ENCODE assay signal across 12 cellular contexts in the genomic region with DNA sequence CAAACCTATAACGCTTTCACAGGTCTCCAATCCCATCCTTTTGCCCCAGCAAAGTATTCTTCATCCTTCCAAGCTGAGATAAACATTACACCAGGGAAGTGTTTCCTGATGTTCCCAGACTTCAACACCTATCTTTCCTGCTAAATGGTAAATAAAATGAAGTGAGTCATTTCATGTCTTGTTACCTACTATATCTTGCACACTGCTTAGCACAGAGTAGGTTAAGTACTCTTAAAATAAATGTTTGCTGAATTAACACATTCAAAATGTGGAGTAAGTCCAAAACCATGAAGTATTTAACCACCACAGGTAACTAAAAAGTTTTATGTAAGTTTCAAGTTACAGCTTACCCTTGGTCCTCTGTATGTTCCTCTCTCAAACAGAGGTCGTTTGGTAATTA. TPM values are rescaled to one million over a fixed set of nuclear protein-coding genes. Genes with fewer than 3 reads are reported as not detected.
DNase-seq lines count a peak whose midpoint lies in the region; ATAC-seq and TF ChIP-seq lines count a peak whose summit lies in the region.
"Had no signal": no experiment of that assay in that cellular context is flagged by ENCODE, and none has a peak within 500 bp of the region (broad histone marks: within the 10 kb centered on the region; RNA-seq: fewer than 3 reads in every experiment).

No MANE protein-coding gene starts in this region.

- H3K4me3 Mint-ChIP-seq in activated naive CD8-positive, alpha-beta T cell treated with anti-CD3 and anti-CD28 coated beads, Interleukin-2, amount 50 U/mL, for 24 hours: no peak overlapping the region
- no peak overlapping the region for H3K4me3 Mint-ChIP-seq in activated T-cell treated with anti-CD3 and anti-CD28 coated beads, Interleukin-2, amount 50 U/mL, for 72 hours
- H3K4me3 Mint-ChIP-seq: CD14-positive monocyte had no signal

- H4K8ac ChIP-seq in mesendoderm (ENCODE audit: low read depth, low read length): no peak overlapping the region

- DNase-seq in HEK293T (ENCODE audit: extremely low spot score) (no peak), mesendoderm (no peak), NCI-H82 (lab: John Stamatoyannopoulos, UW) (no peak), ureter (ENCODE audit: low spot score) (no peak)
- no peak for DNase-seq in activated naive CD8-positive, alpha-beta T cell treated with anti-CD3 and anti-CD28 coated beads, Interleukin-2, amount 50 U/mL, for 24 hours
- no peak for DNase-seq in activated T-cell treated with anti-CD3 and anti-CD28 coated beads, Interleukin-2, amount 50 U/mL, for 72 hours
- DNase-seq: activated T-cell treated with anti-CD3 and anti-CD28 coated beads, Interleukin-2, amount 50 U/mL, for 48 hours; islet precursor cell; KBM-7 had no signal

- no peak overlapping the region for H2AK5ac ChIP-seq in mesendoderm (ENCODE audit: low read length)

- peak overlapping the region; percentile 22 for H3K56ac ChIP-seq in mesendoderm (ENCODE audit: low read length)

- H3K36me3 ChIP-seq in ACC112 (ENCODE audit: insufficient read depth, low read length): peaks cover 25% of the 10 kb centered on the region
- no peaks in the 10 kb centered on the region for H3K36me3 ChIP-seq in mesendoderm (ENCODE audit: control insufficient read depth, insufficient read depth, low read length)

- H2BK5ac ChIP-seq in mesendoderm (ENCODE audit: low read length): no peak overlapping the region

- H3K27ac Mint-ChIP-seq in activated naive CD8-positive, alpha-beta T cell treated with anti-CD3 and anti-CD28 coated beads, Interleukin-2, amount 50 U/mL, for 24 hours: peak overlapping the region; percentile 69
- no peak overlapping the region for H3K27ac Mint-ChIP-seq in activated T-cell treated with anti-CD3 and anti-CD28 coated beads, Interleukin-2, amount 50 U/mL, for 72 hours

- peaks cover 91% of the 10 kb centered on the region for H3K79me2 ChIP-seq in ACC112 (ENCODE audit: control insufficient read depth, insufficient read depth, low read length, unreplicated experiment)
- peaks cover 59% of the 10 kb centered on the region for H3K79me2 ChIP-seq in mesendoderm (ENCODE audit: control insufficient read depth, insufficient read depth, low read length)

- H3K27me3 ChIP-seq in ACC112 (ENCODE audit: insufficient read depth, low read length) (no peaks in the 10 kb centered on the region), mesendoderm (ENCODE audit: insufficient read depth, low read length, poor library complexity) (no peaks in the 10 kb centered on the region)

- H3K36me3 Mint-ChIP-seq in activated naive CD8-positive, alpha-beta T cell treated with anti-CD3 and anti-CD28 coated beads, Interleukin-2, amount 50 U/mL, for 24 hours (ENCODE audit: low read depth): peaks cover 43% of the 10 kb centered on the region
- peaks cover 2 to 24% of the 10 kb centered on the region in 2 donors for H3K36me3 Mint-ChIP-seq in activated T-cell treated with anti-CD3 and anti-CD28 coated beads, Interleukin-2, amount 50 U/mL, for 72 hours (ENCODE audit: insufficient read depth in 2 of 2)

- H3K18ac ChIP-seq in mesendoderm (ENCODE audit: low read length): no peak overlapping the region

- H3K27ac ChIP-seq in ACC112 (ENCODE audit: low read depth, low read length) (peak overlapping the region; percentile 49), mesendoderm (ENCODE audit: low read depth, low read length) (no peak overlapping the region)

- H2BK15ac ChIP-seq in mesendoderm (replicated peaks; ENCODE audit: low read depth): no peak overlapping the region

- no peaks in the 10 kb centered on the region for H3K79me1 ChIP-seq in mesendoderm (ENCODE audit: low read length)

- no peak for ATAC-seq in activated naive CD8-positive, alpha-beta T cell treated with anti-CD3 and anti-CD28 coated beads, Interleukin-2, amount 50 U/mL, for 24 hours
- ATAC-seq in GM19455 (IDR thresholded peaks at IDR 0.05; ENCODE audit: unreplicated experiment): no peak
- no peak for ATAC-seq in activated T-cell treated with anti-CD3 and anti-CD28 coated beads, Interleukin-2, amount 50 U/mL, for 72 hours (replicated peaks in 1 of 2)

- no peaks in the 10 kb centered on the region for H3K27me3 Mint-ChIP-seq in activated naive CD8-positive, alpha-beta T cell treated with anti-CD3 and anti-CD28 coated beads, Interleukin-2, amount 50 U/mL, for 24 hours
- no peaks in the 10 kb centered on the region for H3K27me3 Mint-ChIP-seq in activated T-cell treated with anti-CD3 and anti-CD28 coated beads, Interleukin-2, amount 50 U/mL, for 72 hours (ENCODE audit: low read depth)

- peaks cover 61% of the 10 kb centered on the region for H3K4me1 Mint-ChIP-seq in activated naive CD8-positive, alpha-beta T cell treated with anti-CD3 and anti-CD28 coated beads, Interleukin-2, amount 50 U/mL, for 24 hours
- peaks cover 10% of the 10 kb centered on the region for H3K4me1 Mint-ChIP-seq in activated T-cell treated with anti-CD3 and anti-CD28 coated beads, Interleukin-2, amount 50 U/mL, for 72 hours (ENCODE audit: low read depth)

- H3K4me3 ChIP-seq in ACC112 (ENCODE audit: low read depth, low read length): peak overlapping the region; percentile 88
- H3K4me3 ChIP-seq in mesendoderm (ENCODE audit: low read length): no peak overlapping the region

- H3K4ac ChIP-seq in mesendoderm (ENCODE audit: low read depth, low read length): no peak overlapping the region

- no CpG with 5 or more reads among the region's 2 CpGs for WGBS in mesendoderm (ENCODE audit: extremely low coverage, insufficient coverage, low lambda C conversion rate)

- H2BK120ac ChIP-seq in mesendoderm (ENCODE audit: low read depth, low read length): no peak overlapping the region

- no peak overlapping the region for H3K9ac ChIP-seq in mesendoderm (ENCODE audit: low read length)

- H3K4me2 ChIP-seq in mesendoderm (ENCODE audit: low read length): peak overlapping the region; percentile 5

- H3K23ac ChIP-seq in mesendoderm (ENCODE audit: low read length): no peak overlapping the region

- H3K9me3 Mint-ChIP-seq in activated naive CD8-positive, alpha-beta T cell treated with anti-CD3 and anti-CD28 coated beads, Interleukin-2, amount 50 U/mL, for 24 hours: no peaks in the 10 kb centered on the region
- H3K9me3 Mint-ChIP-seq in activated T-cell treated with anti-CD3 and anti-CD28 coated beads, Interleukin-2, amount 50 U/mL, for 72 hours: no peaks in the 10 kb centered on the region
- H3K9me3 Mint-ChIP-seq: CD14-positive monocyte had no signal

- H2AFZ ChIP-seq in ACC112 (ENCODE audit: low read length, unreplicated experiment): no peak overlapping the region

- peaks cover 40% of the 10 kb centered on the region for H3K4me1 ChIP-seq in ACC112 (ENCODE audit: control insufficient read depth, insufficient read depth, low read length, unreplicated experiment)
- peaks cover 14% of the 10 kb centered on the region for H3K4me1 ChIP-seq in mesendoderm (ENCODE audit: control insufficient read depth, low read depth, low read length)

- no peak overlapping the region for H4K5ac ChIP-seq in mesendoderm (ENCODE audit: low read length)

- CTCF ChIA-PET in HEK293T (lab: Yijun Ruan, JAX): interaction anchor here (0.6 to 2.6 kb wide), 5 partner anchors 11 to 1674 kb away, joined by 3 to 10 read pairs (median 4); no protein-coding TSS in a partner anchor

- POLR2A ChIA-PET in HEK293T (lab: Yijun Ruan, JAX): interaction anchor here (0.6 to 1.7 kb wide), 4 partner anchors 9 to 938 kb away, joined by 3 to 5 read pairs (median 3); a partner anchor contains a TSS

TF ChIP-seq in HEK293T, 16 proteins besides CTCF, POLR2A, EP300 and RAD21:
- no peak for TF ChIP-seq LEF1 (IDR thresholded peaks at IDR 0.05; ENCODE audit: borderline replicate concordance)
- TF ChIP-seq SP1 (IDR thresholded peaks at IDR 0.05): no peak
- no peak for TF ChIP-seq BHLHE40 (IDR thresholded peaks at IDR 0.05; ENCODE audit: borderline replicate concordance)
- TF ChIP-seq TARDBP (IDR thresholded peaks at IDR 0.05): no peak
- TF ChIP-seq, protein P1, sequence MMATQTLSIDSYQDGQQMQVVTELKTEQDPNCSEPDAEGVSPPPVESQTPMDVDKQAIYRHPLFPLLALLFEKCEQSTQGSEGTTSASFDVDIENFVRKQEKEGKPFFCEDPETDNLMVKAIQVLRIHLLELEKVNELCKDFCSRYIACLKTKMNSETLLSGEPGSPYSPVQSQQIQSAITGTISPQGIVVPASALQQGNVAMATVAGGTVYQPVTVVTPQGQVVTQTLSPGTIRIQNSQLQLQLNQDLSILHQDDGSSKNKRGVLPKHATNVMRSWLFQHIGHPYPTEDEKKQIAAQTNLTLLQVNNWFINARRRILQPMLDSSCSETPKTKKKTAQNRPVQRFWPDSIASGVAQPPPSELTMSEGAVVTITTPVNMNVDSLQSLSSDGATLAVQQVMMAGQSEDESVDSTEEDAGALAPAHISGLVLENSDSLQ (IDR thresholded peaks at IDR 0.05): no peak
- 0 out of 2 replicates have a peak, but pooled peaks have one; percentile 1 for TF ChIP-seq ARNT (IDR thresholded peaks at IDR 0.05)
TF ChIP-seq in HEK293T: peak in this region for 1.

RNA-seq across cellular contexts. Expression of a gene that starts 3.4 kb away (rescaled TPM):
- 46.4 TPM for polyA plus RNA-seq in mesendoderm (2013, experiment 1 of 2)
- 48.0 TPM for polyA plus RNA-seq in mesendoderm (2013, experiment 2 of 2)
- total RNA-seq in ureter: 69.6 TPM
- total RNA-seq in activated T-cell treated with anti-CD3 and anti-CD28 coated beads, Interleukin-2, amount 50 U/mL, for 72 hours: 10 to 100 TPM; 62.5 to 69.2 TPM
